In genomic region chr1:36411674-36412648, GRCh38 we compare ENCODE assay signal across 8 cellular contexts. TPM values are rescaled to one million over a fixed set of nuclear protein-coding genes. Genes with fewer than 3 reads are reported as not detected.
DNase-seq lines count a peak whose midpoint lies in the region; ATAC-seq and TF ChIP-seq lines count a peak whose summit lies in the region.

No MANE protein-coding gene starts in this region.

- peak; percentile 46 for DNase-seq in GDM1 (lab: John Stamatoyannopoulos, UW)
- DNase-seq in NCI-H510A (lab: John Stamatoyannopoulos, UW): peak; percentile 61
- DNase-seq in activated naive CD4-positive, alpha-beta T cell treated with anti-CD3 and anti-CD28 coated beads, Interleukin-2, amount 50 U/mL, for 16 hours: peak; percentile 44
- no peak for DNase-seq in natural killer cell
- no peak for DNase-seq in middle frontal gyrus (ENCODE audit: extremely low spot score, low spot score)

- H3K9me3 Mint-ChIP-seq in natural killer cell: no peaks in the 10 kb centered on the region

- H3K4me3 Mint-ChIP-seq in natural killer cell: no peak overlapping the region

- no peaks in the 10 kb centered on the region for H3K27me3 Mint-ChIP-seq in natural killer cell (ENCODE audit: low read depth in 2 of 2)

- peak overlapping the region in 1 of 2 donors; percentile 2 for H3K27ac Mint-ChIP-seq in natural killer cell

- H3K4me1 Mint-ChIP-seq in natural killer cell: no peaks in the 10 kb centered on the region

- intact Hi-C loops in natural killer cell (cut with micrococcal nuclease): no loop called here

- H3K36me3 Mint-ChIP-seq in natural killer cell: peaks cover 8% of the 10 kb centered on the region

- peak; percentile 43 to 78 (median 64) for ATAC-seq in natural killer cell
- no peak for ATAC-seq in GM19023 (IDR thresholded peaks at IDR 0.05; ENCODE audit: unreplicated experiment)
- no peak for ATAC-seq in GM19467 (IDR thresholded peaks at IDR 0.05; ENCODE audit: unreplicated experiment)
- no peak for ATAC-seq in GM21825 (IDR thresholded peaks at IDR 0.05; ENCODE audit: unreplicated experiment)

- no peak for TF ChIP-seq CTCF in natural killer cell (IDR thresholded peaks at IDR 0.05)

RNA-seq across cellular contexts. Expression of gene LSM10, which starts 14.3 kb away (rescaled TPM):
- total RNA-seq in natural killer cell: 10 to 100 TPM; 25.2 to 30.4 (median 26.6) TPM

RNA-seq across cellular contexts. Expression of gene STK40, which starts 26.2 kb away (rescaled TPM):
- 10 to 100 TPM; 55.9 to 65.3 (median 59.8) TPM for total RNA-seq in natural killer cell

RNA-seq across cellular contexts. Expression of gene OSCP1, which starts 38.3 kb away (rescaled TPM):
- total RNA-seq in natural killer cell: 1 to 10 TPM in 1 of 3 donors, not detected in 2; 2.3 TPM

RNA-seq across cellular contexts. Expression of gene MRPS15, which starts 52.2 kb away (rescaled TPM):
- total RNA-seq in natural killer cell: 10 to 100 TPM; 28.2 to 38.2 (median 32.0) TPM

Comparison
In these comparisons a context has a peak if more than half of its experiments do, and no peak if none do; other contexts are left out.
1. DNase-seq: peak in GDM1 (single experiment), NCI-H510A (single experiment) and activated naive CD4-positive, alpha-beta T cell treated with anti-CD3 and anti-CD28 coated beads, Interleukin-2, amount 50 U/mL, for 16 hours (single experiment); none in natural killer cell (single experiment) and middle frontal gyrus (single experiment).
2. ATAC-seq: peak in natural killer cell (3 of 3); none in GM19023 (single experiment), GM19467 (single experiment) and GM21825 (single experiment).